In genomic region chr2:226339616-226340015, GRCh38 we compare ENCODE assay signal across 1 cellular context.
TF ChIP-seq lines count a peak whose summit lies in the region.

No MANE protein-coding gene starts in this region.

TF ChIP-seq in GM23338, 12 proteins besides CTCF, POLR2A, EP300 and RAD21:
- no peak for TF ChIP-seq ZNF462 (CRISPR knock-in tag; IDR thresholded peaks at IDR 0.05)
- no peak for TF ChIP-seq CREB1 (CRISPR knock-in tag; IDR thresholded peaks at IDR 0.05; ENCODE audit: low read depth)
